26 cellular contexts compared by ENCODE assay signal in the genomic region with DNA sequence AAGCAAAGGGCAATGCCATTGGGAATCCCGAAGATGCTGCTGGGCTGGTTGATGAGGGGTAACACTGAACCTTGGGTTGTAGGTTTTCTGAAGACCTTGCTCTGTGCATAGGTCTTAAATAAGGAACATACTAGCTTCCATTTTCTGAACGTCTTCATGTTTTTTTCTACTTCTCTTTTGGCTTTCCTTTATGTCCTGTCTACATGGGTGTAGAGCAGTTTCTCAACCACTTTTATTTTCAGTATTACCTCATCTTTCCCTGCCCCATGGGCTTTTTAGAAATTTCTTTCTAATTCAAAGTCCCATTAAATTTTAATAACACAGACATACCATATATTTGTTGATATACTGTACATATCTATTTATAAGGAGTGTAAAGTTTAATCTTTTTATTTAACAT.
"Had no signal": no experiment of that assay in that cellular context is flagged by ENCODE, and none has a peak within 500 bp of the region (broad histone marks: within the 10 kb centered on the region; RNA-seq: fewer than 3 reads in every experiment).

A gene (minus strand): TSS at position 89 of the 400 bp plus-strand sequence. CDS start 70 bp downstream, at position 19.

- DNase-seq: activated CD4-positive, alpha-beta T cell treated with anti-CD3 and anti-CD28 coated beads for 1 hour; activated CD4-positive, alpha-beta T cell treated with anti-CD3 and anti-CD28 coated beads, Interleukin-2, amount 10 ng/mL, durations not matched to agents 7 days and 5 days; activated CD8-positive, alpha-beta T cell treated with anti-CD3 and anti-CD28 coated beads for 36 hours; activated naive CD4-positive, alpha-beta T cell; activated T-cell treated with anti-CD3 and anti-CD28 coated beads, Interleukin-2, amount 50 U/mL, for 48 hours; central memory CD4-positive, alpha-beta T cell; endodermal cell; foreskin fibroblast; heart left ventricle; hypothalamus; immature natural killer cell; kidney; left colon; mammary epithelial cell; naive B cell; nephron progenitor cell; sigmoid colon; small intestine; stimulated activated CD4-positive, alpha-beta T cell treated with anti-CD3 and anti-CD28 coated beads, Interleukin-2, amount 100 ng/mL, for 24 hours; stimulated activated naive CD4-positive, alpha-beta T cell had no signal

- H3K27me3 ChIP-seq: breast epithelium, sigmoid colon, tibial nerve had no signal

- H3K9me3 ChIP-seq: breast epithelium, heart left ventricle, neutrophil, sigmoid colon, tibial nerve had no signal

- H3K4me3 ChIP-seq: breast epithelium, heart left ventricle, sigmoid colon, tibial nerve had no signal

- H3K27ac ChIP-seq: breast epithelium, heart left ventricle, neutrophil, sigmoid colon, tibial nerve had no signal

- ATAC-seq: activated CD8-positive, alpha-beta T cell treated with anti-CD3 and anti-CD28 coated beads for 36 hours; activated naive CD4-positive, alpha-beta T cell treated with anti-CD3 and anti-CD28 coated beads, Interleukin-2, amount 50 U/mL, for 72 hours; esophagus mucosa; heart left ventricle; left colon; WTC11 had no signal

- H3K36me3 ChIP-seq: breast epithelium, heart left ventricle, neutrophil, sigmoid colon, tibial nerve had no signal

- H3K4me1 ChIP-seq: breast epithelium, sigmoid colon, tibial nerve had no signal
